ENCODE assay signal across 8 cellular contexts in genomic region chr3:197297476-197298340, GRCh38. TPM values are rescaled to one million over a fixed set of nuclear protein-coding genes. Genes with fewer than 3 reads are reported as not detected.
DNase-seq lines count a peak whose midpoint lies in the region.

No MANE protein-coding gene starts in this region.

- H3K4me1 ChIP-seq in HAP-1 = peaks cover 30% of the 10 kb centered on the region
- H3K4me1 ChIP-seq in neuronal stem cell (ENCODE audit: control insufficient read depth in 2 of 2, insufficient read depth in 1 of 2, low read depth in 1 of 2, low read length in 2 of 2) = peaks cover 4 to 8% of the 10 kb centered on the region in 2 donors
- H3K4me1 ChIP-seq in subcutaneous abdominal adipose tissue (ENCODE audit: control insufficient read depth in 5 of 5, insufficient read depth in 5 of 5, low read length in 5 of 5) = peaks cover 0 to 36% (median 26%) of the 10 kb centered on the region in 5 donors

- H4K91ac ChIP-seq in neuronal stem cell (ENCODE audit: low read depth, low read length, poor library complexity) = no peak overlapping the region

- DNase-seq in ELR (ENCODE audit: low read depth) (peak; percentile 93), HAP-1 (ENCODE audit: low spot score in 2 of 2) (peak; percentile 76 to 93), M059J (ENCODE audit: low read depth) (peak; percentile 94), SHP77 (lab: John Stamatoyannopoulos, UW) (peak; percentile 35 to 61), foreskin melanocyte (peak; percentile 78), neuronal stem cell (ENCODE audit: low spot score) (peak; percentile 51)
- DNase-seq in activated naive CD4-positive, alpha-beta T cell (lab: John Stamatoyannopoulos, UW) = peak; percentile 63 to 81 (median 72)

- H3K27me3 ChIP-seq in HAP-1 (ENCODE audit: low read depth) (no peaks in the 10 kb centered on the region), neuronal stem cell (ENCODE audit: control insufficient read depth in 3 of 3, insufficient read depth in 3 of 3, low read depth in 1 of 3, low read length in 3 of 3) (no peaks in the 10 kb centered on the region), subcutaneous abdominal adipose tissue (ENCODE audit: control insufficient read depth in 5 of 5, insufficient read depth in 4 of 5, low read length in 5 of 5) (no peaks in the 10 kb centered on the region)

- peak overlapping the region; percentile 77 for H3K14ac ChIP-seq in neuronal stem cell (ENCODE audit: low read length)

- peak overlapping the region; percentile 76 for H2AK5ac ChIP-seq in neuronal stem cell (ENCODE audit: low read depth, low read length)

- WGBS in neuronal stem cell (ENCODE audit: extremely low coverage in 2 of 2, insufficient read length in 2 of 2, insufficient replicate concordance in 1 of 2), 2 donors = no CpG with 5 or more reads among the region's 100 CpGs

- H2BK15ac ChIP-seq in neuronal stem cell (ENCODE audit: low read length) = peak overlapping the region; percentile 86

- peak overlapping the region; percentile 98 for H2AFZ ChIP-seq in neuronal stem cell (ENCODE audit: low read length)

- peak overlapping the region; percentile 84 for H2BK120ac ChIP-seq in neuronal stem cell (ENCODE audit: low read depth, low read length)

- peak overlapping the region; percentile 74 for H3K4me3 ChIP-seq in HAP-1
- H3K4me3 ChIP-seq in neuronal stem cell (ENCODE audit: low read length in 2 of 2) = peak overlapping the region; percentile 96 to 98
- peak overlapping the region; percentile 86 to 92 (median 90) for H3K4me3 ChIP-seq in subcutaneous abdominal adipose tissue (ENCODE audit: low read depth in 1 of 5, low read length in 5 of 5)

- H2BK5ac ChIP-seq in neuronal stem cell (ENCODE audit: low read length) = peak overlapping the region; percentile 96

- H3K79me1 ChIP-seq in neuronal stem cell (ENCODE audit: low read depth, low read length) = peaks cover 3% of the 10 kb centered on the region

- H3K9me3 ChIP-seq in HAP-1 = no peaks in the 10 kb centered on the region
- peaks cover 0 to under 1% of the 10 kb centered on the region in 2 donors for H3K9me3 ChIP-seq in neuronal stem cell (replicated peaks in 1 of 2; ENCODE audit: control insufficient read depth in 2 of 2, insufficient read depth in 1 of 2, low read depth in 1 of 2, low read length in 2 of 2)
- H3K9me3 ChIP-seq in subcutaneous abdominal adipose tissue (ENCODE audit: control insufficient read depth in 5 of 5, low read length in 5 of 5) = no peaks in the 10 kb centered on the region

- H4K8ac ChIP-seq in neuronal stem cell (ENCODE audit: low read depth, low read length) = no peak overlapping the region

- peaks cover 22% of the 10 kb centered on the region for H3K36me3 ChIP-seq in HAP-1 (replicated peaks)
- peaks cover 0 to 39% of the 10 kb centered on the region in 2 donors for H3K36me3 ChIP-seq in neuronal stem cell (replicated peaks in 1 of 2; ENCODE audit: control insufficient read depth in 2 of 2, insufficient read depth in 2 of 2, low read length in 2 of 2)
- H3K36me3 ChIP-seq in subcutaneous abdominal adipose tissue (ENCODE audit: control insufficient read depth in 5 of 5, insufficient read depth in 5 of 5, low read length in 5 of 5) = peaks cover 0 to 5% (median 0%) of the 10 kb centered on the region in 5 donors

- peak overlapping the region; percentile 94 for H3K18ac ChIP-seq in neuronal stem cell (ENCODE audit: low read length)

- H3K23ac ChIP-seq in neuronal stem cell (ENCODE audit: low read depth, low read length, poor library complexity) = peak overlapping the region; percentile 94

- H3K4ac ChIP-seq in neuronal stem cell (ENCODE audit: low read length) = no peak overlapping the region

- peak overlapping the region; percentile 60 for H3K4me2 ChIP-seq in neuronal stem cell (ENCODE audit: insufficient read depth, low read length, poor library complexity, severe bottlenecking)

- H3K9ac ChIP-seq in neuronal stem cell (ENCODE audit: low read depth, low read length, poor library complexity) (peak overlapping the region; percentile 99), subcutaneous abdominal adipose tissue (ENCODE audit: low read length in 5 of 5) (peak overlapping the region; percentile 78 to 95 (median 87))

- in situ Hi-C loops in HAP-1 (cut with MboI; ENCODE audit: low sequenced_read_pairs) = no loop called here

- no peak overlapping the region for H2BK12ac ChIP-seq in neuronal stem cell (ENCODE audit: low read length)

- H3K27ac ChIP-seq in neuronal stem cell (replicated peaks; ENCODE audit: low read length) (peak overlapping the region; percentile 97), subcutaneous abdominal adipose tissue (ENCODE audit: low read depth, low read length) (peak overlapping the region; percentile 90)

RNA-seq across cellular contexts. Expression of gene DLG1, which starts 0.7 kb away (rescaled TPM):
- 99.0 and 103 TPM in 2 replicates for total RNA-seq in M059J (2014; rRNA removed; shearing (Covaris generic))
- polyA plus RNA-seq in neuronal stem cell (2013, experiment 1 of 2) = 47.6 TPM
- 47.6 TPM for polyA plus RNA-seq in neuronal stem cell (2013, experiment 2 of 2)

Comparison
In these comparisons a context has a peak if more than half of its experiments do, and no peak if none do; other contexts are left out.
1. Peak in every context shown above with its lines: DNase-seq, H3K4me3 ChIP-seq and H3K27ac ChIP-seq.